1 cellular context compared by ENCODE assay signal in genomic region chr2:45373534-45373933, GRCh38.
TF ChIP-seq lines count a peak whose summit lies in the region.

No MANE protein-coding gene starts in this region.

TF ChIP-seq in HepG2, 621 proteins besides CTCF, POLR2A, EP300 and RAD21 (continued from another document and continues in another):
- TF ChIP-seq ZBTB37 (CRISPR knock-in tag; IDR thresholded peaks at IDR 0.05), result no peak
- TF ChIP-seq EED (CRISPR knock-in tag; IDR thresholded peaks at IDR 0.05), result no peak
- no peak for TF ChIP-seq SMARCE1 (IDR thresholded peaks at IDR 0.05; ENCODE audit: borderline replicate concordance)
- 0 out of 2 replicates have a peak, but pooled peaks have one; percentile 23 for TF ChIP-seq EHMT2 (IDR thresholded peaks at IDR 0.05; ENCODE audit: borderline replicate concordance, low read depth, low read length)
- TF ChIP-seq PAWR (CRISPR knock-in tag; IDR thresholded peaks at IDR 0.05; ENCODE audit: borderline replicate concordance), result no peak
- no peak for TF ChIP-seq ZNF207 (IDR thresholded peaks at IDR 0.05; ENCODE audit: borderline replicate concordance)
- TF ChIP-seq ZFP36L2 (CRISPR knock-in tag; IDR thresholded peaks at IDR 0.05), result no peak
- TF ChIP-seq ZNF503 (CRISPR knock-in tag; IDR thresholded peaks at IDR 0.05), result 0 out of 2 replicates have a peak, but pooled peaks have one; percentile 29
- no peak for TF ChIP-seq NFE2L2 (IDR thresholded peaks at IDR 0.05; ENCODE audit: low read length)
- peak; percentile 55; the same call in 1 of the 2 replicates for TF ChIP-seq HOXA3 (CRISPR knock-in tag; IDR thresholded peaks at IDR 0.05)
- TF ChIP-seq PHF8 (CRISPR knock-in tag; IDR thresholded peaks at IDR 0.05), result no peak
- TF ChIP-seq ZXDC (CRISPR knock-in tag; IDR thresholded peaks at IDR 0.05), result no peak
- TF ChIP-seq RCOR2 (CRISPR knock-in tag; IDR thresholded peaks at IDR 0.05), result peak; percentile 95
- 0 out of 2 replicates have a peak, but pooled peaks have one; percentile 39 for TF ChIP-seq DPF2 (CRISPR knock-in tag; IDR thresholded peaks at IDR 0.05; ENCODE audit: borderline replicate concordance, low read depth)
- TF ChIP-seq ZNF597 (CRISPR knock-in tag; IDR thresholded peaks at IDR 0.05), result no peak
- TF ChIP-seq TOPORS (CRISPR knock-in tag; IDR thresholded peaks at IDR 0.05), result no peak
- no peak for TF ChIP-seq CSRNP1 (CRISPR knock-in tag; IDR thresholded peaks at IDR 0.05)
- TF ChIP-seq CENPBD1 (CRISPR knock-in tag; IDR thresholded peaks at IDR 0.05; ENCODE audit: borderline replicate concordance, low read depth), result no peak
- TF ChIP-seq ZMAT5 (CRISPR knock-in tag; IDR thresholded peaks at IDR 0.05; ENCODE audit: borderline replicate concordance, low read depth), result no peak
- TF ChIP-seq PPARG (CRISPR knock-in tag; conservative IDR thresholded peaks at IDR 0.05), result peak; percentile 82
- no peak for TF ChIP-seq ZNF614 (CRISPR knock-in tag; IDR thresholded peaks at IDR 0.05; ENCODE audit: borderline replicate concordance)
- TF ChIP-seq ZBTB26 (CRISPR knock-in tag; IDR thresholded peaks at IDR 0.05; ENCODE audit: borderline replicate concordance), result no peak
- 0 out of 2 replicates have a peak, but pooled peaks have one; percentile 55 for TF ChIP-seq ZBTB7B (CRISPR knock-in tag; IDR thresholded peaks at IDR 0.05)
- TF ChIP-seq ZNF136 (CRISPR knock-in tag; IDR thresholded peaks at IDR 0.05; ENCODE audit: low read depth), result no peak
- TF ChIP-seq ZFX (CRISPR knock-in tag; IDR thresholded peaks at IDR 0.05; ENCODE audit: low read depth), result no peak
- TF ChIP-seq MLXIP (CRISPR knock-in tag; IDR thresholded peaks at IDR 0.05; ENCODE audit: borderline replicate concordance), result no peak
- no peak for TF ChIP-seq ZNF790 (CRISPR knock-in tag; IDR thresholded peaks at IDR 0.05; ENCODE audit: borderline replicate concordance)
- no peak for TF ChIP-seq ZNF550 (CRISPR knock-in tag; IDR thresholded peaks at IDR 0.05; ENCODE audit: borderline replicate concordance)
- TF ChIP-seq GMEB2 (CRISPR knock-in tag; IDR thresholded peaks at IDR 0.05; ENCODE audit: low read depth), result no peak
- TF ChIP-seq FOXO1 (CRISPR knock-in tag; IDR thresholded peaks at IDR 0.05), result no peak; the same call in 1 of the 2 replicates
- no peak for TF ChIP-seq ZNF740 (CRISPR knock-in tag; IDR thresholded peaks at IDR 0.05)
- TF ChIP-seq ZNF331 (CRISPR knock-in tag; IDR thresholded peaks at IDR 0.05), result peak; percentile 89
- no peak for TF ChIP-seq KDM6A (CRISPR knock-in tag; IDR thresholded peaks at IDR 0.05; ENCODE audit: low read depth)
- TF ChIP-seq MED13 (CRISPR knock-in tag; IDR thresholded peaks at IDR 0.05), result no peak
- peak; percentile 48; the same call in 1 of the 2 replicates for TF ChIP-seq HNF1A (IDR thresholded peaks at IDR 0.05; ENCODE audit: low read depth)
- TF ChIP-seq HNF1A (CRISPR knock-in tag; IDR thresholded peaks at IDR 0.05; ENCODE audit: borderline replicate concordance), result peak; percentile 24; the same call in 1 of the 2 replicates
